17 cellular contexts compared by ENCODE assay signal in the genomic region with DNA sequence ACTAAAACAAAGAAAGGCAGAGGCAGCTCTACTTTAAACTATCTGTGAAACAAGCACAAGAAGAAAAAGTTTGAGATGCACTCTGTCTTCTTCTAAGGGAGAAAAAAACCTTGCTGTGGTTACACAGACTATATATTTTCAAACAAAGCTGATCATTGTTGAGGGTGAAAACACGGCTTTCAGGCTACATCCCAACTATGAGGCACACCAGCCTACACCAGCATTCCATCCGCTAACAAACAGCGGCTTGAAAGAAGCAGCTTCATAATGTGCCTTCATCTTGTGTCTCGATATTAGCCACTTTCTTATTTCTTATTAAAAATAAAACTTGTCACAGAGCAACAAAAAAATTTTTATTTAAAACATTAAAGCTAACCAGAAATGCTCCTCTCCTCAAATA.
A peak's percentile ranks its signal among the peaks of the same experiment; 100 is the strongest.
DNase-seq lines count a peak whose midpoint lies in the region; ATAC-seq and TF ChIP-seq lines count a peak whose summit lies in the region.
"Had no signal": no experiment of that assay in that cellular context is flagged by ENCODE, and none has a peak within 500 bp of the region (broad histone marks: within the 10 kb centered on the region; RNA-seq: fewer than 3 reads in every experiment).

No MANE protein-coding gene starts in this region.

- peak overlapping the region; percentile 11; the same call in 1 of the 2 replicates for H3K9ac ChIP-seq in IMR-90 (ENCODE audit: low read depth, low read length)
- H3K9ac ChIP-seq in smooth muscle cell (ENCODE audit: low read depth), result no peak overlapping the region

- H3K9me3 ChIP-seq in IMR-90 (ENCODE audit: control insufficient read depth, insufficient read depth, low read length) (no peaks in the 10 kb centered on the region), smooth muscle cell (replicated peaks; ENCODE audit: low read depth) (no peaks in the 10 kb centered on the region)
- H3K9me3 ChIP-seq: Peyer's patch, upper lobe of left lung had no signal

- H3K4me2 ChIP-seq in IMR-90 (ENCODE audit: low read depth, low read length), result peak overlapping the region; percentile 27; the same call in 1 of the 2 replicates
- H3K4me2 ChIP-seq in smooth muscle cell, result peak overlapping the region; percentile 10

- H3K36me3 ChIP-seq in IMR-90 (ENCODE audit: control insufficient read depth, insufficient read depth, low read length) (no peaks in the 10 kb centered on the region), smooth muscle cell (ENCODE audit: low read depth) (no peaks in the 10 kb centered on the region)
- H3K36me3 ChIP-seq: Peyer's patch, upper lobe of left lung had no signal

- H4K5ac ChIP-seq in IMR-90 (ENCODE audit: low read depth, low read length), result 0 out of 2 replicates have a peak overlapping the region, but pooled peaks have one; percentile 42

- peak overlapping the region in 1 of 2 experiments; percentile 24; a peak in 1 of 4 replicates for H4K8ac ChIP-seq in IMR-90 (ENCODE audit: low read depth in 2 of 2, low read length in 2 of 2)

- DNase-seq in IMR-90 (peak; percentile 51), astrocyte of the spinal cord (ENCODE audit: low read depth, low spot score) (peak; percentile 41), left ventricle myocardium superior (no peak), smooth muscle cell (lab: John Stamatoyannopoulos, UW; ENCODE audit: unreplicated experiment) (no peak), inferior parietal cortex (ENCODE audit: extremely low spot score) (no peak), NCI-H1092 treated with DMSO at 0.1 percent for 48 hours (lab: John Stamatoyannopoulos, UW) (no peak), T-helper 1 cell (no peak)
- DNase-seq: activated CD8-positive, alpha-beta memory T cell treated with anti-CD3 and anti-CD28 coated beads for 24 hours; activated naive CD4-positive, alpha-beta T cell treated with anti-CD3 and anti-CD28 coated beads, Interleukin-2, amount 50 U/mL, for 16 hours; cortex of kidney; foreskin fibroblast; kidney glomerular epithelial cell; naive thymus-derived CD8-positive, alpha-beta T cell; NCI-H345; Peyer's patch; upper lobe of left lung had no signal

- 0 out of 2 replicates have a peak overlapping the region, but pooled peaks have one; percentile 25 for H3K14ac ChIP-seq in IMR-90 (replicated peaks; ENCODE audit: low read depth, low read length)

- no peak overlapping the region for H2BK15ac ChIP-seq in IMR-90 (ENCODE audit: low read depth, low read length)

- dilution Hi-C loops in IMR-90 (cut with HindIII; ENCODE audit: low sequenced_read_pairs, unreplicated experiment), result no loop called here

- ATAC-seq in IMR-90 (ENCODE audit: low read depth) (0 out of 2 replicates have a peak, but pooled peaks have one; percentile 12), left ventricle myocardium superior (peak; percentile 68), GM21825 (IDR thresholded peaks at IDR 0.05; ENCODE audit: unreplicated experiment) (no peak)

- H4K91ac ChIP-seq in IMR-90 (ENCODE audit: insufficient read depth, low read depth, low read length), result no peak overlapping the region

- H2AK9ac ChIP-seq in IMR-90 (replicated peaks; ENCODE audit: low read depth, low read length, poor library complexity), result no peak overlapping the region

- no peaks in the 10 kb centered on the region for H3F3A ChIP-seq in smooth muscle cell (ENCODE audit: low read depth)

- no TSS peak for BruUV-seq in IMR-90 (replicated peaks; lab: Mats Ljungman, UMichigan)

- H3K4me1 ChIP-seq in IMR-90 (ENCODE audit: control insufficient read depth, insufficient read depth, low read length), result peaks cover 13% of the 10 kb centered on the region
- peaks cover 31% of the 10 kb centered on the region for H3K4me1 ChIP-seq in smooth muscle cell (ENCODE audit: low read depth)

- no peak overlapping the region for H3K56ac ChIP-seq in IMR-90 (ENCODE audit: extremely low read depth, insufficient read depth, low read length)

- no CpG with 5 or more reads among the region's 4 CpGs for WGBS in IMR-90 (ENCODE audit: extremely low coverage in 2 of 2, insufficient read length in 1 of 2), 2 experiments
- 58% methylated on average over 4 of the region's 4 CpGs for WGBS in smooth muscle cell (ENCODE audit: low lambda C conversion rate)

- peaks cover 80% of the 10 kb centered on the region for H3K79me2 ChIP-seq in smooth muscle cell (ENCODE audit: low read depth)

- POLR2A ChIA-PET in IMR-90 (lab: Charles Lee; ENCODE audit: unreplicated experiment), result no interaction called here

- H4K20me1 ChIP-seq in IMR-90 (ENCODE audit: insufficient read depth, low read length) (no peaks in the 10 kb centered on the region; the same call in 1 of the 2 replicates), smooth muscle cell (ENCODE audit: low read depth) (peaks cover 62% of the 10 kb centered on the region)

- intact Hi-C loops in IMR-90 (cut with micrococcal nuclease) (no loop called here), left ventricle myocardium superior (cut with micrococcal nuclease) (no loop called here)

- H2BK20ac ChIP-seq in IMR-90 (ENCODE audit: low read depth, low read length), result no peak overlapping the region

- no peak overlapping the region for H2AK5ac ChIP-seq in IMR-90 (ENCODE audit: low read depth, low read length)

- no peak overlapping the region for H2AFZ ChIP-seq in IMR-90 (replicated peaks; ENCODE audit: low read length, poor library complexity)
- H2AFZ ChIP-seq in smooth muscle cell (ENCODE audit: low read depth), result no peak overlapping the region

- H3K4me3 ChIP-seq in IMR-90 (ENCODE audit: insufficient read depth, low read depth, low read length) (no peak overlapping the region), astrocyte of the spinal cord (ENCODE audit: low read depth, low read length) (no peak overlapping the region), smooth muscle cell (no peak overlapping the region)
- H3K4me3 ChIP-seq: Peyer's patch, upper lobe of left lung had no signal

- peaks cover 7% of the 10 kb centered on the region for H3K9me1 ChIP-seq in IMR-90 (ENCODE audit: insufficient read depth, low read length)

- H3K4ac ChIP-seq in IMR-90 (ENCODE audit: low read depth, low read length), result no peak overlapping the region

- CTCF ChIA-PET in IMR-90 (lab: Yijun Ruan, JAX), result interaction anchor here (1.0 to 1.1 kb wide), 2 partner anchors 20 to 169 kb away, joined by 3 read pairs; no protein-coding TSS in a partner anchor

- H3K79me1 ChIP-seq in IMR-90 (ENCODE audit: low read depth in 1 of 2, low read length in 2 of 2), result peaks cover 17% of the 10 kb centered on the region in 2 experiments

- in situ Hi-C loops in IMR-90 (cut with MboI; ENCODE audit: low sequenced_read_pairs) (no loop called here), astrocyte of the spinal cord (cut with HindIII; ENCODE audit: low sequenced_read_pairs) (no loop called here)

- H3K23ac ChIP-seq in IMR-90 (ENCODE audit: low read depth, low read length), result no peak overlapping the region

- H2BK5ac ChIP-seq in IMR-90 (ENCODE audit: low read depth, low read length, poor library complexity, severe bottlenecking), result no peak overlapping the region

- H3K27me3 ChIP-seq in IMR-90 (ENCODE audit: control insufficient read depth, insufficient read depth, low read length), result no peaks in the 10 kb centered on the region
- no peaks in the 10 kb centered on the region for H3K27me3 ChIP-seq in smooth muscle cell (ENCODE audit: low read depth)
- H3K27me3 ChIP-seq: Peyer's patch, upper lobe of left lung had no signal

- no peak for TF ChIP-seq RAD21 in IMR-90 (IDR thresholded peaks at IDR 0.05; ENCODE audit: low read length)

- H2BK120ac ChIP-seq in IMR-90 (ENCODE audit: low read depth, low read length), result no peak overlapping the region

- H3K18ac ChIP-seq in IMR-90 (ENCODE audit: low read depth, low read length), result no peak overlapping the region

- no peak for TF ChIP-seq POLR2A in IMR-90 (IDR thresholded peaks at IDR 0.05; ENCODE audit: low read depth, low read length)

- no peak overlapping the region for H3K27ac ChIP-seq in IMR-90 (ENCODE audit: insufficient read depth, low read length)
- peak overlapping the region; percentile 54 for H3K27ac ChIP-seq in smooth muscle cell (ENCODE audit: low read depth)
- H3K27ac ChIP-seq: upper lobe of left lung had no signal

- TF ChIP-seq CTCF in IMR-90 (conservative IDR thresholded peaks at IDR 0.05; ENCODE audit: low read depth, low read length) (no peak), astrocyte of the spinal cord (IDR thresholded peaks at IDR 0.05; ENCODE audit: low read depth, low read length) (no peak), smooth muscle cell (IDR thresholded peaks at IDR 0.05; ENCODE audit: borderline replicate concordance, insufficient read depth, poor library complexity, severe bottlenecking) (no peak)

TF ChIP-seq in IMR-90, 13 proteins besides CTCF, POLR2A, EP300 and RAD21 (continues in another document):
- TF ChIP-seq NFE2L2 (IDR thresholded peaks at IDR 0.05; ENCODE audit: low read depth, low read length), result no peak
- TF ChIP-seq, protein P1, sequence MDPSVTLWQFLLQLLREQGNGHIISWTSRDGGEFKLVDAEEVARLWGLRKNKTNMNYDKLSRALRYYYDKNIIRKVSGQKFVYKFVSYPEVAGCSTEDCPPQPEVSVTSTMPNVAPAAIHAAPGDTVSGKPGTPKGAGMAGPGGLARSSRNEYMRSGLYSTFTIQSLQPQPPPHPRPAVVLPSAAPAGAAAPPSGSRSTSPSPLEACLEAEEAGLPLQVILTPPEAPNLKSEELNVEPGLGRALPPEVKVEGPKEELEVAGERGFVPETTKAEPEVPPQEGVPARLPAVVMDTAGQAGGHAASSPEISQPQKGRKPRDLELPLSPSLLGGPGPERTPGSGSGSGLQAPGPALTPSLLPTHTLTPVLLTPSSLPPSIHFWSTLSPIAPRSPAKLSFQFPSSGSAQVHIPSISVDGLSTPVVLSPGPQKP (IDR thresholded peaks at IDR 0.05; ENCODE audit: borderline replicate concordance, low read depth, low read length), result no peak
- no peak for TF ChIP-seq BHLHE40 (IDR thresholded peaks at IDR 0.05; ENCODE audit: low read depth, low read length)
- TF ChIP-seq CHD1 (IDR thresholded peaks at IDR 0.05; ENCODE audit: low read depth, low read length), result no peak
- TF ChIP-seq RCOR1 (IDR thresholded peaks at IDR 0.05; ENCODE audit: insufficient replicate concordance, low read length), result no peak
- TF ChIP-seq SMC3 (IDR thresholded peaks at IDR 0.05; ENCODE audit: low read depth, low read length), result no peak
- TF ChIP-seq CEBPB (IDR thresholded peaks at IDR 0.05; ENCODE audit: low read depth, low read length), result no peak
- TF ChIP-seq MAFK (IDR thresholded peaks at IDR 0.05; ENCODE audit: low read depth, low read length), result no peak
- TF ChIP-seq, protein P2, sequence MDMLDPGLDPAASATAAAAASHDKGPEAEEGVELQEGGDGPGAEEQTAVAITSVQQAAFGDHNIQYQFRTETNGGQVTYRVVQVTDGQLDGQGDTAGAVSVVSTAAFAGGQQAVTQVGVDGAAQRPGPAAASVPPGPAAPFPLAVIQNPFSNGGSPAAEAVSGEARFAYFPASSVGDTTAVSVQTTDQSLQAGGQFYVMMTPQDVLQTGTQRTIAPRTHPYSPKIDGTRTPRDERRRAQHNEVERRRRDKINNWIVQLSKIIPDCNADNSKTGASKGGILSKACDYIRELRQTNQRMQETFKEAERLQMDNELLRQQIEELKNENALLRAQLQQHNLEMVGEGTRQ (IDR thresholded peaks at IDR 0.05; ENCODE audit: low read depth, low read length), result no peak
- no peak for TF ChIP-seq MAZ (IDR thresholded peaks at IDR 0.05; ENCODE audit: borderline replicate concordance, low read depth, low read length)
- TF ChIP-seq MXI1 (IDR thresholded peaks at IDR 0.05; ENCODE audit: borderline replicate concordance, low read depth, low read length), result no peak

Comparison
In these comparisons a context has a peak if more than half of its experiments do, and no peak if none do; other contexts are left out.
1. DNase-seq: peak in IMR-90 (single experiment) and astrocyte of the spinal cord (single experiment); none in left ventricle myocardium superior (single experiment), smooth muscle cell (single experiment), inferior parietal cortex (single experiment), NCI-H1092 treated with DMSO at 0.1 percent for 48 hours (single experiment) and T-helper 1 cell (0 of 5).